In the genomic region with DNA sequence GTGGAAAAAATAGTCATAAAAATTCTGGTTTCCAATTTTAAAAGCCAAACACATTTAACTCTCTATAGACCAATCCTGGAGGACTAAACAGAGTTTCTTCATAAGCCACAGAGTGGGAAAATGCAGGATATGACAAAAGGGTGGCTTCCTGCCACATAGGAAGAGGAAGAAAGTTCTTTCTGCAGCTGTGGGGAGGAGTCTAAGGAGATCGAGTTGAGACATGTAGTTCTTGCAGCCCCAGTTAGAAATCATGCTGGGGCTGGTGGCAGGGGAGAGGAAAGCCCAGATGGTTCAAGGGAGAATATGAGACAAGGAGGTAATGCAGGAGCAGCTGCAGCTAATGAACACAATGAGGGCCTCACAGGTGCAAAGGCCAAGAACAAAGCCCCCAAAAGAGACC, we compare ENCODE assay signal across 10 cellular contexts.
DNase-seq lines count a peak whose midpoint lies in the region; ATAC-seq and TF ChIP-seq lines count a peak whose summit lies in the region.
"Had no signal": no experiment of that assay in that cellular context is flagged by ENCODE, and none has a peak within 500 bp of the region (broad histone marks: within the 10 kb centered on the region; RNA-seq: fewer than 3 reads in every experiment).

No MANE protein-coding gene starts in this region.

- peak overlapping the region; percentile 49 for H3K27ac Mint-ChIP-seq in T-helper 1 cell treated with Interleukin-12 subunit alpha and Interleukin-12 subunit beta and Interleukin-4 antibody, amounts not matched to agents 30 μg/mL and 1 μg/mL, for 36 hours
- H3K27ac Mint-ChIP-seq in effector memory CD8-positive, alpha-beta T cell: peak overlapping the region in 1 of 2 donors; percentile 64

- TF ChIP-seq CTCF in HFF-Myc (IDR thresholded peaks at IDR 0.05; ENCODE audit: low read depth, low read length, missing control alignments) (no peak), GM13977 (IDR thresholded peaks at IDR 0.05; ENCODE audit: extremely low read depth, insufficient read depth, missing control alignments) (no peak)

- peaks cover 11% of the 10 kb centered on the region for H3K4me1 Mint-ChIP-seq in T-helper 1 cell treated with Interleukin-12 subunit alpha and Interleukin-12 subunit beta and Interleukin-4 antibody, amounts not matched to agents 30 μg/mL and 1 μg/mL, for 36 hours (ENCODE audit: low read depth)
- H3K4me1 Mint-ChIP-seq in effector memory CD8-positive, alpha-beta T cell (ENCODE audit: low read depth in 2 of 2): peaks cover 4 to 6% of the 10 kb centered on the region in 2 donors

- peak overlapping the region; percentile 70 for H3K27ac ChIP-seq in BLaER1

- ATAC-seq in effector memory CD8-positive, alpha-beta T cell (replicated peaks): no peak

- TF ChIP-seq POLR2A in erythroblast (IDR thresholded peaks at IDR 0.05; ENCODE audit: low read length): no peak

- H3K36me3 ChIP-seq in BLaER1: no peaks in the 10 kb centered on the region

- no peak overlapping the region for H3K4me3 ChIP-seq in BLaER1
- no peak overlapping the region for H3K4me3 ChIP-seq in HFF-Myc (replicated peaks; ENCODE audit: low read depth, low read length)

- H3K4me1 ChIP-seq in BLaER1: peaks cover 13% of the 10 kb centered on the region

- in situ Hi-C loops in GM13977 (cut with MboI; ENCODE audit: low pct_unique_long_range_greater_than_20kb, low sequenced_read_pairs, unreplicated experiment): no loop called here

- H3K4me2 ChIP-seq in BLaER1: peak overlapping the region; percentile 36

- no peaks in the 10 kb centered on the region for H3K27me3 ChIP-seq in BLaER1

- H3K4me3 Mint-ChIP-seq in T-helper 1 cell treated with Interleukin-12 subunit alpha and Interleukin-12 subunit beta and Interleukin-4 antibody, amounts not matched to agents 30 μg/mL and 1 μg/mL, for 36 hours: peak overlapping the region; percentile 38
- H3K4me3 Mint-ChIP-seq in effector memory CD8-positive, alpha-beta T cell: no peak overlapping the region

- peaks cover 6% of the 10 kb centered on the region for H3K36me3 Mint-ChIP-seq in T-helper 1 cell treated with Interleukin-12 subunit alpha and Interleukin-12 subunit beta and Interleukin-4 antibody, amounts not matched to agents 30 μg/mL and 1 μg/mL, for 36 hours (ENCODE audit: low read depth)
- no peaks in the 10 kb centered on the region for H3K36me3 Mint-ChIP-seq in effector memory CD8-positive, alpha-beta T cell (ENCODE audit: insufficient read depth)

- peaks cover 5% of the 10 kb centered on the region for H3K9me3 Mint-ChIP-seq in T-helper 1 cell treated with Interleukin-12 subunit alpha and Interleukin-12 subunit beta and Interleukin-4 antibody, amounts not matched to agents 30 μg/mL and 1 μg/mL, for 36 hours
- H3K9me3 Mint-ChIP-seq in effector memory CD8-positive, alpha-beta T cell: no peaks in the 10 kb centered on the region

- H3K9me3 ChIP-seq in BLaER1: peaks cover 4% of the 10 kb centered on the region; the same call in 1 of the 2 replicates

- H3K27me3 Mint-ChIP-seq in T-helper 1 cell treated with Interleukin-12 subunit alpha and Interleukin-12 subunit beta and Interleukin-4 antibody, amounts not matched to agents 30 μg/mL and 1 μg/mL, for 36 hours (ENCODE audit: low read depth): peaks cover 5% of the 10 kb centered on the region
- peaks cover 4 to 8% of the 10 kb centered on the region in 2 donors for H3K27me3 Mint-ChIP-seq in effector memory CD8-positive, alpha-beta T cell

- DNase-seq in HFF-Myc (ENCODE audit: extremely low read depth, low read depth) (peak; percentile 51), hepatic stellate cell (ENCODE audit: low spot score) (peak; percentile 12), DMS153 (lab: John Stamatoyannopoulos, UW) (no peak), GM13977 (ENCODE audit: low spot score) (no peak), erythroblast (lab: John Stamatoyannopoulos, UW) (no peak)
- no peak for DNase-seq in effector memory CD8-positive, alpha-beta T cell
- DNase-seq: activated CD4-positive, CD25-positive, alpha-beta regulatory T cell treated with anti-CD3 and anti-CD28 coated beads, Interleukin-2, amount 50 U/mL, for 72 hours; NCI-H1105 treated with DMSO at 0.1 percent for 48 hours had no signal

- H4K20me1 ChIP-seq in BLaER1: no peaks in the 10 kb centered on the region

- H3K9ac ChIP-seq in BLaER1: no peak overlapping the region

Comparison
In these comparisons a context has a peak if more than half of its experiments do, and no peak if none do; other contexts are left out.
1. DNase-seq: peak in HFF-Myc (single experiment) and hepatic stellate cell (single experiment); none in effector memory CD8-positive, alpha-beta T cell (0 of 3), DMS153 (single experiment), GM13977 (single experiment) and erythroblast (0 of 2).